In genomic region chr22:19478466-19479357, GRCh38 we compare ENCODE assay signal across 8 cellular contexts. TPM values are rescaled to one million over a fixed set of nuclear protein-coding genes. Genes with fewer than 3 reads are reported as not detected.
DNase-seq lines count a peak whose midpoint lies in the region; ATAC-seq and TF ChIP-seq lines count a peak whose summit lies in the region.

TSS of gene UFD1 (minus strand) at chr22:19479193. CDS start at chr22:19479085, 108 bp downstream.

- H3K27ac ChIP-seq in OCI-LY7 (ENCODE audit: low read depth, low read length, poor library complexity, severe bottlenecking) (peak within 1 kb of the TSS; percentile 75), epithelial cell of prostate (peak within 1 kb of the TSS; percentile 92)

- peaks cover 52% of the 10 kb centered on the region for H3K36me3 ChIP-seq in OCI-LY7 (ENCODE audit: insufficient read depth, low read length)

- H4K20me1 ChIP-seq in OCI-LY7 (ENCODE audit: insufficient read depth, low read length), result peaks cover 19% of the 10 kb centered on the region

- H3K4me1 ChIP-seq in OCI-LY7 (ENCODE audit: insufficient read depth, low read length, poor library complexity, severe bottlenecking), result peaks cover 14% of the 10 kb centered on the region

- DNase-seq in CD1c-positive myeloid dendritic cell (ENCODE audit: extremely low spot score) (peak; percentile 79), OCI-LY7 (ENCODE audit: low spot score) (peak; percentile 86), activated T-cell treated with anti-CD3 and anti-CD28 coated beads for 4 hours (peak; percentile 65), epithelial cell of prostate (ENCODE audit: low read depth, low spot score) (peak; percentile 24), mucosa of gallbladder (ENCODE audit: low spot score) (peak; percentile 70)
- peak; percentile 85 for DNase-seq in stimulated activated CD8-positive, alpha-beta memory T cell treated with anti-CD3 and anti-CD28 coated beads, Interleukin-4, amount 100 ng/mL, for 48 hours

- ATAC-seq in GM19328 (IDR thresholded peaks at IDR 0.05; ENCODE audit: unreplicated experiment) (peak; percentile 35), HG03460 (IDR thresholded peaks at IDR 0.05; ENCODE audit: unreplicated experiment) (peak; percentile 36)

- no peaks in the 10 kb centered on the region for H3K9me2 ChIP-seq in OCI-LY7 (ENCODE audit: insufficient read depth, low read length)

- TF ChIP-seq CTCF in OCI-LY7 (conservative IDR thresholded peaks at IDR 0.05; ENCODE audit: low read length), result no peak

- no TSS peak for BruUV-seq in OCI-LY7 (replicated peaks; lab: Mats Ljungman, UMichigan)

- intact Hi-C loops in OCI-LY7 (cut with micrococcal nuclease; ENCODE audit: unreplicated experiment), result no loop called here

- CTCF ChIA-PET in OCI-LY7 (lab: Charles Lee; ENCODE audit: unreplicated experiment), result interaction anchor here (1.1 kb wide), 1 partner anchor 153 kb away, joined by 3 read pairs; no protein-coding TSS in a partner anchor

- peak within 1 kb of the TSS; percentile 100 for H3K4me2 ChIP-seq in OCI-LY7 (ENCODE audit: low read length)

- POLR2A ChIA-PET in OCI-LY7 (lab: Charles Lee), result interaction anchor here (0.6 to 1.0 kb wide), 4 partner anchors 88 to 301 kb away, joined by 3 to 5 read pairs (median 4); no protein-coding TSS in a partner anchor

- peak within 1 kb of the TSS; percentile 94 for H3K4me3 ChIP-seq in OCI-LY7 (ENCODE audit: low read depth, low read length, poor library complexity, severe bottlenecking)

- peaks cover 68% of the 10 kb centered on the region for H3K79me2 ChIP-seq in OCI-LY7 (ENCODE audit: insufficient read depth, low read depth, low read length)

- peak within 1 kb of the TSS; percentile 78 for H2AFZ ChIP-seq in OCI-LY7 (ENCODE audit: low read length)

- H3K9me3 ChIP-seq in OCI-LY7 (ENCODE audit: low read length), result no peaks in the 10 kb centered on the region

RNA-seq across cellular contexts. Expression of gene UFD1, which starts in this region (rescaled TPM):
- total RNA-seq in OCI-LY7 (2014; rRNA removed; shearing (Covaris generic)), result 52.8 and 70.8 TPM in 2 replicates
- total RNA-seq in OCI-LY7 (2022) (60.1 and 62.5 TPM in 2 replicates), mucosa of gallbladder (50.4 TPM)

Comparison
In these comparisons a context has a peak if more than half of its experiments do, and no peak if none do; other contexts are left out.
1. Peak in every context shown above with its lines: DNase-seq, ATAC-seq, H3K4me3 ChIP-seq and H3K27ac ChIP-seq.
2. DNase-seq: peak in every context shown above with its lines; median percentile 86 in OCI-LY7; 85 in stimulated activated CD8-positive, alpha-beta memory T cell treated with anti-CD3 and anti-CD28 coated beads, Interleukin-4, amount 100 ng/mL, for 48 hours; 79 in CD1c-positive myeloid dendritic cell; 70 in mucosa of gallbladder; 65 in activated T-cell treated with anti-CD3 and anti-CD28 coated beads for 4 hours; 24 in epithelial cell of prostate.